8 cellular contexts compared by ENCODE assay signal in genomic region chr13:42720116-42720857, GRCh38.
DNase-seq lines count a peak whose midpoint lies in the region; ATAC-seq and TF ChIP-seq lines count a peak whose summit lies in the region.

No MANE protein-coding gene starts in this region.

- no peaks in the 10 kb centered on the region for H3K79me2 ChIP-seq in Karpas-422 (ENCODE audit: low read length)

- H3K4me1 ChIP-seq in Karpas-422 (ENCODE audit: low read length) = no peaks in the 10 kb centered on the region

- ATAC-seq in left colon (peak; percentile 99), GM21619 (IDR thresholded peaks at IDR 0.05; ENCODE audit: unreplicated experiment) (no peak)

- no peaks in the 10 kb centered on the region for H3K9me3 ChIP-seq in Karpas-422 (ENCODE audit: low read length)

- no peak overlapping the region for H3K27ac ChIP-seq in HL-60 (replicated peaks)
- H3K27ac ChIP-seq in Karpas-422 (ENCODE audit: low read length) = no peak overlapping the region

- no peak overlapping the region for H2AFZ ChIP-seq in Karpas-422 (ENCODE audit: low read length)

- no peaks in the 10 kb centered on the region for H3K36me3 ChIP-seq in Karpas-422 (ENCODE audit: insufficient read depth, low read length)

- no peak overlapping the region for H3K4me2 ChIP-seq in Karpas-422 (ENCODE audit: low read depth, low read length, poor library complexity, severe bottlenecking)

- H3K9ac ChIP-seq in Karpas-422 (ENCODE audit: low read length) = no peak overlapping the region

- DNase-seq in AG10803 (ENCODE audit: low read depth) (peak; percentile 95), HL-60 (ENCODE audit: low read depth in 1 of 2, low spot score in 1 of 2) (peak; percentile 29 to 88), SW480 (ENCODE audit: low spot score) (peak; percentile 95), left colon (peak in 1 of 2 donors; percentile 16), pons (ENCODE audit: low spot score) (no peak), Karpas-422 (no peak), germinal center (ENCODE audit: low spot score) (no peak)

- H3K27me3 ChIP-seq in HL-60 (ENCODE audit: insufficient read depth, poor library complexity, severe bottlenecking) (no peaks in the 10 kb centered on the region), Karpas-422 (ENCODE audit: low read length) (no peaks in the 10 kb centered on the region)

- H3K4me3 ChIP-seq in AG10803 (ENCODE audit: low read length) = no peak overlapping the region
- H3K4me3 ChIP-seq in HL-60 (replicated peaks; ENCODE audit: insufficient read depth, low read length) = no peak overlapping the region
- no peak overlapping the region for H3K4me3 ChIP-seq in Karpas-422 (ENCODE audit: low read length)

- no peaks in the 10 kb centered on the region for H3K9me2 ChIP-seq in Karpas-422 (replicated peaks; ENCODE audit: insufficient read depth, low read length)

- intact Hi-C loops in left colon (cut with DNase I, micrococcal nuclease) = no loop called here

- no peaks in the 10 kb centered on the region for H4K20me1 ChIP-seq in Karpas-422 (ENCODE audit: insufficient read depth, low read depth, low read length)

- no peak for TF ChIP-seq CTCF in AG10803 (conservative IDR thresholded peaks at IDR 0.05; ENCODE audit: low read length)
- TF ChIP-seq CTCF in HL-60 (IDR thresholded peaks at IDR 0.05; ENCODE audit: insufficient read depth, low read length) = no peak

Comparison
In these comparisons a context has a peak if more than half of its experiments do, and no peak if none do; other contexts are left out.
1. DNase-seq: peak in AG10803 (single experiment), HL-60 (2 of 2) and SW480 (single experiment); none in pons (single experiment), Karpas-422 (single experiment) and germinal center (single experiment).